ENCODE assay signal across 22 cellular contexts in the genomic region with DNA sequence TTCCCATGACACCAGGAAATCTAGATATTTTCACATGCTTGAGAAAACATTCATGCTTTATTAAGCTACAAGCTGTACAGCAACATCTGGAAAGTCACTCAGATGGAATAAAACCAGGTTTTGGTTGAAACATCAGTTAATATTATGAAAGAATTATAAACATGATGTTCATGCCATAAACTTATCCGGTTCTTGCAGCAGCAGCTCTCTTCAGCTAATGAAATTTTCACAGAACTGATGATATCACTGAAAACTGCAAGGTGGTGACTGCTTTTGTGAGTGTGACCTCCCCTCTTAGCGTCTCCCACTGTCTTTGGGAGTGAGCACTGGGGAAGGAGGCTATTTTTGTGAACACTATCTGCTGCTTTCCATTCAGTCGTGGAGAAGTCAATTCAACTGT. TPM values are rescaled to one million over a fixed set of nuclear protein-coding genes. Genes with fewer than 3 reads are reported as not detected.
DNase-seq lines count a peak whose midpoint lies in the region; ATAC-seq, FAIRE-seq and TF ChIP-seq lines count a peak whose summit lies in the region.
"Had no signal": no experiment of that assay in that cellular context is flagged by ENCODE, and none has a peak within 500 bp of the region (broad histone marks: within the 10 kb centered on the region; RNA-seq: fewer than 3 reads in every experiment).

No MANE protein-coding gene starts in this region.

- H3K9me3 ChIP-seq in PC-9 (ENCODE audit: insufficient read depth, low read depth) (no peaks in the 10 kb centered on the region), muscle layer of colon (ENCODE audit: low read length) (no peaks in the 10 kb centered on the region)
- H3K9me3 ChIP-seq: BLaER1 treated with 17β-estradiol and CSF1 and Interleukin-3, amounts not matched to agents 10 nM and 100 nM; neutrophil had no signal

- no peaks in the 10 kb centered on the region for H3K27me3 ChIP-seq in PC-9 (ENCODE audit: insufficient read depth, low read depth)
- H3K27me3 ChIP-seq in muscle layer of colon (ENCODE audit: control insufficient read depth in 1 of 2, insufficient read depth in 2 of 2, low read length in 2 of 2): no peaks in the 10 kb centered on the region
- H3K27me3 ChIP-seq: BLaER1 treated with 17β-estradiol and CSF1 and Interleukin-3, amounts not matched to agents 10 nM and 100 nM; neutrophil had no signal

- no peak overlapping the region for H3K9ac ChIP-seq in muscle layer of colon (ENCODE audit: low read length)
- H3K9ac ChIP-seq: BLaER1 treated with 17β-estradiol and CSF1 and Interleukin-3, amounts not matched to agents 10 nM and 100 nM had no signal

- no TSS peak for BruUV-seq in PC-9 (replicated peaks; lab: Mats Ljungman, UMichigan)

- no peaks in the 10 kb centered on the region for H4K20me1 ChIP-seq in PC-9 (ENCODE audit: insufficient read depth)

- H3K4me2 ChIP-seq in PC-9: 0 out of 2 replicates have a peak overlapping the region, but pooled peaks have one; percentile 4
- H3K4me2 ChIP-seq: BLaER1 treated with 17β-estradiol and CSF1 and Interleukin-3, amounts not matched to agents 10 nM and 100 nM had no signal

- H3K4me3 ChIP-seq in PC-9: no peak overlapping the region
- H3K4me3 ChIP-seq in fibroblast of mammary gland (ENCODE audit: control insufficient read depth, low read depth, low read length): no peak overlapping the region
- H3K4me3 ChIP-seq in muscle layer of colon (ENCODE audit: low read depth in 1 of 2, low read length in 2 of 2): no peak overlapping the region
- H3K4me3 ChIP-seq: BLaER1 treated with 17β-estradiol and CSF1 and Interleukin-3, amounts not matched to agents 10 nM and 100 nM had no signal

- no peak for FAIRE-seq in HTR-8/SVneo (lab: Jason Lieb, UNC)
- FAIRE-seq: A204.1, urothelium cell line had no signal

- H2AFZ ChIP-seq in PC-9: no peak overlapping the region

- H3K4me1 ChIP-seq in PC-9 (replicated peaks; ENCODE audit: insufficient read depth) (peaks cover 89% of the 10 kb centered on the region), muscle layer of colon (ENCODE audit: insufficient read depth, low read length) (peaks cover 64% of the 10 kb centered on the region)

- no peaks in the 10 kb centered on the region for H3K9me2 ChIP-seq in PC-9 (ENCODE audit: insufficient read depth)

- intact Hi-C loops in PC-9 (cut with micrococcal nuclease; ENCODE audit: unreplicated experiment): no loop called here

- peaks cover 4% of the 10 kb centered on the region for H3F3A ChIP-seq in PC-9 (ENCODE audit: insufficient read depth, low read depth)

- CTCF ChIA-PET in PC-9 (lab: Charles Lee): no interaction called here

- TF ChIP-seq CTCF in PC-9 (conservative IDR thresholded peaks at IDR 0.05) (no peak), fibroblast of mammary gland (conservative IDR thresholded peaks at IDR 0.05; ENCODE audit: control insufficient read depth, insufficient read depth, low read depth, low read length) (no peak)

- no peak for ATAC-seq in GM19455 (IDR thresholded peaks at IDR 0.05; ENCODE audit: unreplicated experiment)
- no peak for ATAC-seq in HG03354 (IDR thresholded peaks at IDR 0.05; ENCODE audit: poor library complexity, severe bottlenecking, unreplicated experiment)
- ATAC-seq: T-helper 17 cell had no signal

- peak overlapping the region; percentile 61; the same call in 1 of the 2 replicates for H3K27ac ChIP-seq in PC-9
- H3K27ac ChIP-seq in muscle layer of colon (ENCODE audit: low read depth, low read length): peak overlapping the region; percentile 32
- H3K27ac ChIP-seq: BLaER1 treated with 17β-estradiol and CSF1 and Interleukin-3, amounts not matched to agents 10 nM and 100 nM; neutrophil; WERI-Rb-1 had no signal

- POLR2A ChIA-PET in PC-9 (lab: Charles Lee; ENCODE audit: unreplicated experiment): no interaction called here

- peaks cover 82% of the 10 kb centered on the region for H3K79me2 ChIP-seq in PC-9 (ENCODE audit: low read depth)

- H3K36me3 ChIP-seq in PC-9 (ENCODE audit: low read depth): no peaks in the 10 kb centered on the region
- H3K36me3 ChIP-seq in muscle layer of colon (ENCODE audit: insufficient read depth, low read length): no peaks in the 10 kb centered on the region
- H3K36me3 ChIP-seq: BLaER1 treated with 17β-estradiol and CSF1 and Interleukin-3, amounts not matched to agents 10 nM and 100 nM; neutrophil; WERI-Rb-1 had no signal

- DNase-seq in AG08395 (ENCODE audit: low spot score): peak; percentile 40
- DNase-seq in PC-9: no peak
- peak; percentile 44 for DNase-seq in fibroblast of mammary gland (ENCODE audit: low read depth)
- no peak for DNase-seq in putamen (ENCODE audit: low spot score)
- DNase-seq in HTR-8/SVneo (ENCODE audit: insufficient read length, low spot score): no peak
- DNase-seq: activated CD4-positive, alpha-beta T cell treated with anti-CD3 and anti-CD28 coated beads, Interleukin-2, amount 50 U/mL, for 48 hours; activated naive CD4-positive, alpha-beta T cell; amygdala; caudate nucleus; head of caudate nucleus; NCI-H1417 treated with DMSO at 0.1 percent for 48 hours; NCI-H69; SHP77; T-helper 17 cell; WERI-Rb-1 had no signal

RNA-seq across cellular contexts. Expression of a gene that starts 56.9 kb away (rescaled TPM):
- 21.7 and 27.5 TPM in 2 replicates for total RNA-seq in PC-9 (2021)

Comparison
In these comparisons a context has a peak if more than half of its experiments do, and no peak if none do; other contexts are left out.
1. DNase-seq: peak in AG08395 (single experiment) and fibroblast of mammary gland (single experiment); none in PC-9 (0 of 2), putamen (single experiment) and HTR-8/SVneo (single experiment).